Comparison of ENCODE assay signal across 25 cellular contexts in genomic region chr17:39949028-39949427, GRCh38. TPM values are rescaled to one million over a fixed set of nuclear protein-coding genes. Genes with fewer than 3 reads are reported as not detected.
DNase-seq lines count a peak whose midpoint lies in the region; ATAC-seq, FAIRE-seq and TF ChIP-seq lines count a peak whose summit lies in the region.
"Had no signal": no experiment of that assay in that cellular context is flagged by ENCODE, and none has a peak within 500 bp of the region (broad histone marks: within the 10 kb centered on the region; RNA-seq: fewer than 3 reads in every experiment).

No MANE protein-coding gene starts in this region.

- peak overlapping the region; percentile 12 for H3K27ac Mint-ChIP-seq in activated T-helper 2 cell treated with anti-CD3 and anti-CD28 coated beads, Interferon-gamma antibody, Interleukin-2, Interleukin-4, amounts not matched to agents 10 μg/mL and 5 μg/mL and 100 μg/mL, durations not matched to agents 14 hours and 24 hours and 36 hours
- H3K27ac Mint-ChIP-seq in naive thymus-derived CD8-positive, alpha-beta T cell = peak overlapping the region in 8 of 10 donors; percentile 19 to 89 (median 60)
- H3K27ac Mint-ChIP-seq: activated CD4-positive, alpha-beta memory T cell treated with anti-CD3 and anti-CD28 coated beads for 36 hours; endodermal cell; neural progenitor cell; T-helper 17 cell had no signal

- no peak for FAIRE-seq in H54 (lab: Jason Lieb, UNC)

- POLR2A ChIA-PET in naive thymus-derived CD8-positive, alpha-beta T cell (lab: Charles Lee) = interaction anchor here (7.1 kb wide), 1 partner anchor 22 kb away, joined by 46 read pairs; the partner anchor contains the start of genes LRRC3C and ORMDL3

- H4K20me1 ChIP-seq in BLaER1 treated with 17β-estradiol and CSF1 and Interleukin-3, amounts not matched to agents 10 nM and 100 nM = no peaks in the 10 kb centered on the region

- no peaks in the 10 kb centered on the region for H3K36me3 ChIP-seq in BLaER1 treated with 17β-estradiol and CSF1 and Interleukin-3, amounts not matched to agents 10 nM and 100 nM
- H3K36me3 ChIP-seq: neural progenitor cell, Peyer's patch, SJCRH30, thoracic aorta had no signal

- TF ChIP-seq POLR2A in H54 (IDR thresholded peaks at IDR 0.05; ENCODE audit: low read depth, low read length) = no peak

- intact Hi-C loops in activated T-helper 2 cell treated with anti-CD3 and anti-CD28 coated beads, Interferon-gamma antibody, Interleukin-2, Interleukin-4, amounts not matched to agents 10 μg/mL and 5 μg/mL and 100 μg/mL, durations not matched to agents 14 hours and 24 hours and 36 hours (cut with micrococcal nuclease) = no loop called here
- intact Hi-C loops in posterior cingulate gyrus (cut with DNase I) = no loop called here

- H3K4me1 Mint-ChIP-seq in activated T-helper 2 cell treated with anti-CD3 and anti-CD28 coated beads, Interferon-gamma antibody, Interleukin-2, Interleukin-4, amounts not matched to agents 10 μg/mL and 5 μg/mL and 100 μg/mL, durations not matched to agents 14 hours and 24 hours and 36 hours (ENCODE audit: low read depth) = peaks cover 11% of the 10 kb centered on the region
- H3K4me1 Mint-ChIP-seq in naive thymus-derived CD8-positive, alpha-beta T cell = peaks cover 14 to 41% (median 39%) of the 10 kb centered on the region in 4 donors

- peaks cover 60 to 92% (median 85%) of the 10 kb centered on the region in 10 experiments for H3K4me1 ChIP-seq in BLaER1 treated with 17β-estradiol and CSF1 and Interleukin-3, amounts not matched to agents 10 nM and 100 nM
- H3K4me1 ChIP-seq: neural progenitor cell, SJCRH30 had no signal

- ATAC-seq in naive thymus-derived CD8-positive, alpha-beta T cell = no peak
- no peak for ATAC-seq in HG02610 (IDR thresholded peaks at IDR 0.05; ENCODE audit: unreplicated experiment)
- ATAC-seq: T-helper 17 cell had no signal

- H3K27me3 Mint-ChIP-seq in activated T-helper 2 cell treated with anti-CD3 and anti-CD28 coated beads, Interferon-gamma antibody, Interleukin-2, Interleukin-4, amounts not matched to agents 10 μg/mL and 5 μg/mL and 100 μg/mL, durations not matched to agents 14 hours and 24 hours and 36 hours (ENCODE audit: low read depth) = peaks cover 4% of the 10 kb centered on the region
- no peaks in the 10 kb centered on the region for H3K27me3 Mint-ChIP-seq in naive thymus-derived CD8-positive, alpha-beta T cell
- H3K27me3 Mint-ChIP-seq: activated B cell treated with CpG ODN at 0.5 μM for 24 hours; activated CD4-positive, alpha-beta memory T cell treated with anti-CD3 and anti-CD28 coated beads for 36 hours; T-helper 17 cell had no signal

- DNase-seq in HL-60 (ENCODE audit: low read depth in 1 of 2, low spot score in 1 of 2) = no peak
- no peak for DNase-seq in activated T-helper 2 cell treated with anti-CD3 and anti-CD28 coated beads, Interferon-gamma antibody, Interleukin-2, Interleukin-4, amounts not matched to agents 10 μg/mL and 5 μg/mL and 100 μg/mL, durations not matched to agents 14 hours and 24 hours and 36 hours (ENCODE audit: low spot score)
- no peak for DNase-seq in naive thymus-derived CD8-positive, alpha-beta T cell
- DNase-seq in ACHN = no peak
- DNase-seq in H54 (ENCODE audit: insufficient read length, low spot score) = no peak
- DNase-seq in posterior cingulate gyrus = no peak
- DNase-seq: activated B cell treated with CpG ODN at 0.5 μM for 24 hours; activated CD4-positive, alpha-beta memory T cell treated with anti-CD3 and anti-CD28 coated beads for 36 hours; activated T-cell treated with anti-CD3 and anti-CD28 coated beads for 4 hours; DND-41; endodermal cell; NCI-H2081 treated with DMSO at 0.1 percent for 48 hours; NCI-H446; Peyer's patch; SJCRH30; stimulated activated naive CD4-positive, alpha-beta T cell treated with Interleukin-2 at 50 U/mL for 16 hours; T-helper 17 cell had no signal

- in situ Hi-C loops in ACHN (cut with HindIII; ENCODE audit: low pct_ligation_motif_present, low pct_unique_long_range_greater_than_20kb, low sequenced_read_pairs) = no loop called here

- no peak for TF ChIP-seq CTCF in HL-60 (IDR thresholded peaks at IDR 0.05; ENCODE audit: insufficient read depth, low read length)

- no peaks in the 10 kb centered on the region for H3K9me3 ChIP-seq in BLaER1 treated with 17β-estradiol and CSF1 and Interleukin-3, amounts not matched to agents 10 nM and 100 nM (replicated peaks in 1 of 11)
- H3K9me3 ChIP-seq: Peyer's patch, SJCRH30, thoracic aorta had no signal

- no peak overlapping the region for H3K4me3 ChIP-seq in BLaER1 treated with 17β-estradiol and CSF1 and Interleukin-3, amounts not matched to agents 10 nM and 100 nM
- no peak overlapping the region for H3K4me3 ChIP-seq in HL-60 (replicated peaks; ENCODE audit: insufficient read depth, low read length)
- H3K4me3 ChIP-seq: coronary artery, neural progenitor cell, Peyer's patch, SJCRH30, smooth muscle cell, thoracic aorta had no signal

- no peaks in the 10 kb centered on the region for H3K9me3 Mint-ChIP-seq in activated T-helper 2 cell treated with anti-CD3 and anti-CD28 coated beads, Interferon-gamma antibody, Interleukin-2, Interleukin-4, amounts not matched to agents 10 μg/mL and 5 μg/mL and 100 μg/mL, durations not matched to agents 14 hours and 24 hours and 36 hours
- H3K9me3 Mint-ChIP-seq in naive thymus-derived CD8-positive, alpha-beta T cell = no peaks in the 10 kb centered on the region
- H3K9me3 Mint-ChIP-seq: activated B cell treated with CpG ODN at 0.5 μM for 24 hours; activated CD4-positive, alpha-beta memory T cell treated with anti-CD3 and anti-CD28 coated beads for 36 hours; endodermal cell; neural progenitor cell had no signal

- H3K27ac ChIP-seq in BLaER1 treated with 17β-estradiol and CSF1 and Interleukin-3, amounts not matched to agents 10 nM and 100 nM = peak overlapping the region in 10 of 11 experiments; percentile 59 to 87 (median 82); a peak in 21 of 22 replicates
- peak overlapping the region; percentile 29 for H3K27ac ChIP-seq in HL-60 (replicated peaks)
- H3K27ac ChIP-seq: coronary artery, neural progenitor cell, Peyer's patch, SJCRH30, thoracic aorta had no signal

- H3K27me3 ChIP-seq in BLaER1 treated with 17β-estradiol and CSF1 and Interleukin-3, amounts not matched to agents 10 nM and 100 nM = no peaks in the 10 kb centered on the region
- H3K27me3 ChIP-seq in HL-60 (ENCODE audit: insufficient read depth, poor library complexity, severe bottlenecking) = no peaks in the 10 kb centered on the region
- H3K27me3 ChIP-seq: Peyer's patch, SJCRH30 had no signal

- H3K4me2 ChIP-seq in BLaER1 treated with 17β-estradiol and CSF1 and Interleukin-3, amounts not matched to agents 10 nM and 100 nM = peak overlapping the region; percentile 61 to 86 (median 69)
- H3K4me2 ChIP-seq: neural progenitor cell, smooth muscle cell had no signal

- H3K4me3 Mint-ChIP-seq in activated T-helper 2 cell treated with anti-CD3 and anti-CD28 coated beads, Interferon-gamma antibody, Interleukin-2, Interleukin-4, amounts not matched to agents 10 μg/mL and 5 μg/mL and 100 μg/mL, durations not matched to agents 14 hours and 24 hours and 36 hours (ENCODE audit: low read depth) = no peak overlapping the region
- H3K4me3 Mint-ChIP-seq in naive thymus-derived CD8-positive, alpha-beta T cell = no peak overlapping the region
- H3K4me3 Mint-ChIP-seq: activated B cell treated with CpG ODN at 0.5 μM for 24 hours; activated CD4-positive, alpha-beta memory T cell treated with anti-CD3 and anti-CD28 coated beads for 36 hours; endodermal cell; neural progenitor cell; T-helper 17 cell had no signal

- H3K9ac ChIP-seq in BLaER1 treated with 17β-estradiol and CSF1 and Interleukin-3, amounts not matched to agents 10 nM and 100 nM = peak overlapping the region in 8 of 11 experiments; percentile 28 to 66 (median 59); a peak in 12 of 22 replicates
- H3K9ac ChIP-seq: neural progenitor cell had no signal

- H3K36me3 Mint-ChIP-seq in activated T-helper 2 cell treated with anti-CD3 and anti-CD28 coated beads, Interferon-gamma antibody, Interleukin-2, Interleukin-4, amounts not matched to agents 10 μg/mL and 5 μg/mL and 100 μg/mL, durations not matched to agents 14 hours and 24 hours and 36 hours (ENCODE audit: low read depth) = no peaks in the 10 kb centered on the region
- no peaks in the 10 kb centered on the region for H3K36me3 Mint-ChIP-seq in naive thymus-derived CD8-positive, alpha-beta T cell
- H3K36me3 Mint-ChIP-seq: activated CD4-positive, alpha-beta memory T cell treated with anti-CD3 and anti-CD28 coated beads for 36 hours; neural progenitor cell had no signal

RNA-seq across cellular contexts. Expression of gene GSDMA, which starts 13.8 kb away (rescaled TPM):
- total RNA-seq in activated T-helper 2 cell treated with anti-CD3 and anti-CD28 coated beads, Interferon-gamma antibody, Interleukin-2, Interleukin-4, amounts not matched to agents 10 μg/mL and 5 μg/mL and 100 μg/mL, durations not matched to agents 14 hours and 24 hours and 36 hours = 0.11 and 0.53 TPM in 2 replicates
- not detected for total RNA-seq in naive thymus-derived CD8-positive, alpha-beta T cell
- polyA plus RNA-seq in naive thymus-derived CD8-positive, alpha-beta T cell = under 1 TPM; 0.16 to 0.65 (median 0.50) TPM
- total RNA-seq: activated B cell treated with CpG ODN at 0.5 μM for 24 hours, endodermal cell, fibroblast of lung, SJCRH30 had no signal
- polyA plus RNA-seq: fibroblast of lung had no signal

RNA-seq across cellular contexts. Expression of gene LRRC3C, which starts 21.5 kb away (rescaled TPM):
- not detected in 2 replicates for total RNA-seq in activated T-helper 2 cell treated with anti-CD3 and anti-CD28 coated beads, Interferon-gamma antibody, Interleukin-2, Interleukin-4, amounts not matched to agents 10 μg/mL and 5 μg/mL and 100 μg/mL, durations not matched to agents 14 hours and 24 hours and 36 hours
- under 1 TPM in 1 of 2 experiments, not detected in 1; 0.44 TPM for total RNA-seq in naive thymus-derived CD8-positive, alpha-beta T cell
- not detected for polyA plus RNA-seq in naive thymus-derived CD8-positive, alpha-beta T cell
- total RNA-seq: activated B cell treated with CpG ODN at 0.5 μM for 24 hours; activated CD4-positive, alpha-beta memory T cell treated with anti-CD3 and anti-CD28 coated beads for 36 hours; endodermal cell; fibroblast of lung; MCF 10A; Peyer's patch; SJCRH30; smooth muscle cell; T-helper 17 cell; thoracic aorta had no signal
- polyA plus RNA-seq: fibroblast of lung, smooth muscle cell had no signal

RNA-seq across cellular contexts. Expression of gene ORMDL3, which starts 21.6 kb away (rescaled TPM):
- 66.1 and 74.3 TPM in 2 replicates for total RNA-seq in activated T-helper 2 cell treated with anti-CD3 and anti-CD28 coated beads, Interferon-gamma antibody, Interleukin-2, Interleukin-4, amounts not matched to agents 10 μg/mL and 5 μg/mL and 100 μg/mL, durations not matched to agents 14 hours and 24 hours and 36 hours
- 100 to 1,000 TPM; 178 to 192 TPM for total RNA-seq in naive thymus-derived CD8-positive, alpha-beta T cell
- polyA plus RNA-seq in naive thymus-derived CD8-positive, alpha-beta T cell = 100 to 1,000 TPM; 100 to 335 (median 249) TPM

RNA-seq across cellular contexts. Expression of gene GSDMB, which starts 30.6 kb away (rescaled TPM):
- 24.6 and 26.3 TPM in 2 replicates for total RNA-seq in activated T-helper 2 cell treated with anti-CD3 and anti-CD28 coated beads, Interferon-gamma antibody, Interleukin-2, Interleukin-4, amounts not matched to agents 10 μg/mL and 5 μg/mL and 100 μg/mL, durations not matched to agents 14 hours and 24 hours and 36 hours
- total RNA-seq in naive thymus-derived CD8-positive, alpha-beta T cell = 10 to 100 TPM; 82.2 to 83.3 TPM
- polyA plus RNA-seq in naive thymus-derived CD8-positive, alpha-beta T cell = 1 to 10 TPM in 1 of 3 donors, under 1 TPM in 2; 0.55 to 1.2 (median 0.58) TPM

RNA-seq across cellular contexts. Expression of gene PSMD3, which starts 31.6 kb away (rescaled TPM):
- 193 and 196 TPM in 2 replicates for total RNA-seq in activated T-helper 2 cell treated with anti-CD3 and anti-CD28 coated beads, Interferon-gamma antibody, Interleukin-2, Interleukin-4, amounts not matched to agents 10 μg/mL and 5 μg/mL and 100 μg/mL, durations not matched to agents 14 hours and 24 hours and 36 hours
- total RNA-seq in naive thymus-derived CD8-positive, alpha-beta T cell = 10 to 100 TPM; 77.1 to 87.9 TPM
- polyA plus RNA-seq in naive thymus-derived CD8-positive, alpha-beta T cell = 10 to 100 TPM; 45.4 to 55.9 (median 51.5) TPM
